ENCODE assay signal across 8 cellular contexts in the genomic region with DNA sequence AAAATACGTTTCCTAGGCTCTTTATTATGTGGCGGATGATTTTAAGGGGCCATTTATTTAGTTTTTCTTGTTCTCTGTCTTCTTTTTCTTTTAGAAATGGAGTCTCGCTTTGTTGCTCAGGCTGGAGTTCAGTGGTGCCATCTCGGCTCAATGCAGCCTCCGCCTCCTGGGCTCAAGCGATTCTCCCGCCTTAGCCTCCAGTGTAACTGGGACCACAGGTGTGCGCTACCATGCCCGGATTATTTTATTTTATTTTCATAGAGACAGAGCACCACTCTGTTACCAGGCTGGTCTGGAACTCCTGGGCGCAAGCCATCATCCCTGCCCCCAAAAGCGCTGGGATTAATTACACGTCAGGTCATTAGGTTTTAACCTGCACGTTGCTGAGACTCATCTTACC. TPM values are rescaled to one million over a fixed set of nuclear protein-coding genes. Genes with fewer than 3 reads are reported as not detected.
DNase-seq lines count a peak whose midpoint lies in the region; ATAC-seq lines count a peak whose summit lies in the region.

No MANE protein-coding gene starts in this region.

- peak overlapping the region; percentile 81 for H3K4me3 ChIP-seq in iPS-18c (ENCODE audit: insufficient read depth, low read depth, low read length)

- H3K4me1 Mint-ChIP-seq in activated T-helper 2 cell treated with anti-CD3 and anti-CD28 coated beads, Interferon-gamma antibody, Interleukin-2, Interleukin-4, amounts not matched to agents 10 μg/mL and 5 μg/mL and 100 μg/mL, durations not matched to agents 14 hours and 24 hours and 36 hours (ENCODE audit: low read depth): peaks cover 32% of the 10 kb centered on the region

- H3K27ac Mint-ChIP-seq in activated T-helper 2 cell treated with anti-CD3 and anti-CD28 coated beads, Interferon-gamma antibody, Interleukin-2, Interleukin-4, amounts not matched to agents 10 μg/mL and 5 μg/mL and 100 μg/mL, durations not matched to agents 14 hours and 24 hours and 36 hours: peak overlapping the region; percentile 85

- peaks cover 2% of the 10 kb centered on the region for H3K9me3 ChIP-seq in iPS-18c (ENCODE audit: control insufficient read depth, insufficient read depth, low read length)

- peaks cover 10% of the 10 kb centered on the region for H3K36me3 Mint-ChIP-seq in activated T-helper 2 cell treated with anti-CD3 and anti-CD28 coated beads, Interferon-gamma antibody, Interleukin-2, Interleukin-4, amounts not matched to agents 10 μg/mL and 5 μg/mL and 100 μg/mL, durations not matched to agents 14 hours and 24 hours and 36 hours (ENCODE audit: low read depth)

- intact Hi-C loops in activated T-helper 2 cell treated with anti-CD3 and anti-CD28 coated beads, Interferon-gamma antibody, Interleukin-2, Interleukin-4, amounts not matched to agents 10 μg/mL and 5 μg/mL and 100 μg/mL, durations not matched to agents 14 hours and 24 hours and 36 hours (cut with micrococcal nuclease): loop anchor here (5.0 kb wide), 1 partner anchor 525 kb away; a partner anchor contains a TSS

- peak; percentile 28 for DNase-seq in NCI-H748 (lab: John Stamatoyannopoulos, UW; ENCODE audit: unreplicated experiment)
- no peak for DNase-seq in NCI-H748 treated with DMSO at 0.1 percent for 48 hours (lab: John Stamatoyannopoulos, UW)
- DNase-seq in activated T-helper 2 cell treated with anti-CD3 and anti-CD28 coated beads, Interferon-gamma antibody, Interleukin-2, Interleukin-4, amounts not matched to agents 10 μg/mL and 5 μg/mL and 100 μg/mL, durations not matched to agents 14 hours and 24 hours and 36 hours (ENCODE audit: low spot score): no peak
- peak in 2 of 49 donors; percentile 10 to 11 for DNase-seq in substantia nigra (lab: John Stamatoyannopoulos, UW)
- DNase-seq in MV-4-11 (lab: John Stamatoyannopoulos, UW): no peak
- DNase-seq in mesenteric fat pad (ENCODE audit: low spot score): no peak

- peak overlapping the region; percentile 94 for H3K4me3 Mint-ChIP-seq in activated T-helper 2 cell treated with anti-CD3 and anti-CD28 coated beads, Interferon-gamma antibody, Interleukin-2, Interleukin-4, amounts not matched to agents 10 μg/mL and 5 μg/mL and 100 μg/mL, durations not matched to agents 14 hours and 24 hours and 36 hours (ENCODE audit: low read depth)

- peak overlapping the region; percentile 64 for H3K27ac ChIP-seq in substantia nigra (ENCODE audit: low read depth, low read length, poor library complexity, severe bottlenecking)

- peaks cover 14% of the 10 kb centered on the region for H3K27me3 Mint-ChIP-seq in activated T-helper 2 cell treated with anti-CD3 and anti-CD28 coated beads, Interferon-gamma antibody, Interleukin-2, Interleukin-4, amounts not matched to agents 10 μg/mL and 5 μg/mL and 100 μg/mL, durations not matched to agents 14 hours and 24 hours and 36 hours (ENCODE audit: low read depth)

- ATAC-seq in HG03095 (IDR thresholded peaks at IDR 0.05; ENCODE audit: unreplicated experiment): no peak

- no peaks in the 10 kb centered on the region for H3K9me3 Mint-ChIP-seq in activated T-helper 2 cell treated with anti-CD3 and anti-CD28 coated beads, Interferon-gamma antibody, Interleukin-2, Interleukin-4, amounts not matched to agents 10 μg/mL and 5 μg/mL and 100 μg/mL, durations not matched to agents 14 hours and 24 hours and 36 hours

RNA-seq across cellular contexts. Expression of a gene that starts 1.6 kb away (rescaled TPM):
- 92.2 and 93.4 TPM in 2 replicates for total RNA-seq in activated T-helper 2 cell treated with anti-CD3 and anti-CD28 coated beads, Interferon-gamma antibody, Interleukin-2, Interleukin-4, amounts not matched to agents 10 μg/mL and 5 μg/mL and 100 μg/mL, durations not matched to agents 14 hours and 24 hours and 36 hours
- 30.2 TPM for total RNA-seq in mesenteric fat pad
